ENCODE assay signal across 1 cellular context in the genomic region with DNA sequence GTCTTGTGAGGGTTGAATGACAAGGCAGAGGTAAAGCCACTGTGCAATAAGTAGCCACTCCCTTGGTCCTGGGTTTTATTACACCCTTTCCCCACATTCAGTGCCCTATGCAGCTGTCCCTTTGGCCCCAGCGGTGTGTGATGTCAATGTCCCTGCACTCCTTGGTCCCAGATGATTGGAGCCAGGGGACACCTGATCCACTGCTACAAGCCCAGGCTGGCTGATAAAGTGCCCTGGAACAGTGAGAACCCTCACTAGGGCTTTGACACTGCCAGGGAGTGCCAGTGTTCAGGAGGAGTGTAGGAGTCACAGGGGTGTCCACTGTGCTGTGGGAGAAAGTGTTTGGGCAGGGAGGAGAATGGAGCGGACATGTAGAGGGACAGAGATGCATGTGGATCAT.
TF ChIP-seq lines count a peak whose summit lies in the region.

No MANE protein-coding gene starts in this region.

TF ChIP-seq in IMR-90, 13 proteins besides CTCF, POLR2A, EP300 and RAD21:
- no peak for TF ChIP-seq BHLHE40 (IDR thresholded peaks at IDR 0.05; ENCODE audit: low read depth, low read length)
- no peak for TF ChIP-seq MAFK (IDR thresholded peaks at IDR 0.05; ENCODE audit: low read depth, low read length)
- no peak for TF ChIP-seq FOS (IDR thresholded peaks at IDR 0.05; ENCODE audit: low read depth, low read length)
TF ChIP-seq in IMR-90: peak in this region for 0.
